Comparison of ENCODE assay signal across 20 cellular contexts in genomic region chr22:47552541-47553205, GRCh38.
"Had no signal": no experiment of that assay in that cellular context is flagged by ENCODE, and none has a peak within 500 bp of the region (broad histone marks: within the 10 kb centered on the region; RNA-seq: fewer than 3 reads in every experiment).

No MANE protein-coding gene starts in this region.

- DNase-seq: activated CD4-positive, alpha-beta T cell treated with anti-CD3 and anti-CD28 coated beads for 4 hours; activated naive CD4-positive, alpha-beta T cell treated with Interleukin-2 at 50 U/mL for 16 hours; activated naive CD8-positive, alpha-beta T cell treated with anti-CD3 and anti-CD28 coated beads, Interleukin-2, amount 50 U/mL, for 24 hours; activated T-cell treated with anti-CD3 and anti-CD28 coated beads, Interleukin-2, amount 50 U/mL, for 1 hour; amniotic stem cell; body of pancreas; central memory CD4-positive, alpha-beta T cell; Karpas-422; MM.1S; NCI-H1930; NCI-H510A treated with DMSO at 0.1 percent for 48 hours; NCI-H69; PC-3; SHP77 treated with DMSO at 0.1 percent for 48 hours had no signal

- H3K9me3 ChIP-seq: ascending aorta, body of pancreas had no signal

- H3K27ac ChIP-seq: ascending aorta, body of pancreas had no signal

- H3K27me3 ChIP-seq: ascending aorta, body of pancreas had no signal

- H3K4me3 ChIP-seq: ascending aorta, body of pancreas, K562 had no signal

- H3K36me3 ChIP-seq: ascending aorta had no signal

- H3K4me1 ChIP-seq: ascending aorta, body of pancreas had no signal

- ATAC-seq: activated CD4-positive, CD25-positive, alpha-beta regulatory T cell treated with anti-CD3 and anti-CD28 coated beads, Interleukin-2, amount 50 U/mL, for 24 hours; activated naive CD4-positive, alpha-beta T cell treated with anti-CD3 and anti-CD28 coated beads, Interleukin-2, amount 50 U/mL, for 72 hours; activated naive CD8-positive, alpha-beta T cell treated with anti-CD3 and anti-CD28 coated beads, Interleukin-2, amount 50 U/mL, for 24 hours; body of pancreas; K562; PC-3 had no signal

- FAIRE-seq: bronchial epithelial cell, K562, RCC 7860 had no signal
